8 cellular contexts compared by ENCODE assay signal in the genomic region with DNA sequence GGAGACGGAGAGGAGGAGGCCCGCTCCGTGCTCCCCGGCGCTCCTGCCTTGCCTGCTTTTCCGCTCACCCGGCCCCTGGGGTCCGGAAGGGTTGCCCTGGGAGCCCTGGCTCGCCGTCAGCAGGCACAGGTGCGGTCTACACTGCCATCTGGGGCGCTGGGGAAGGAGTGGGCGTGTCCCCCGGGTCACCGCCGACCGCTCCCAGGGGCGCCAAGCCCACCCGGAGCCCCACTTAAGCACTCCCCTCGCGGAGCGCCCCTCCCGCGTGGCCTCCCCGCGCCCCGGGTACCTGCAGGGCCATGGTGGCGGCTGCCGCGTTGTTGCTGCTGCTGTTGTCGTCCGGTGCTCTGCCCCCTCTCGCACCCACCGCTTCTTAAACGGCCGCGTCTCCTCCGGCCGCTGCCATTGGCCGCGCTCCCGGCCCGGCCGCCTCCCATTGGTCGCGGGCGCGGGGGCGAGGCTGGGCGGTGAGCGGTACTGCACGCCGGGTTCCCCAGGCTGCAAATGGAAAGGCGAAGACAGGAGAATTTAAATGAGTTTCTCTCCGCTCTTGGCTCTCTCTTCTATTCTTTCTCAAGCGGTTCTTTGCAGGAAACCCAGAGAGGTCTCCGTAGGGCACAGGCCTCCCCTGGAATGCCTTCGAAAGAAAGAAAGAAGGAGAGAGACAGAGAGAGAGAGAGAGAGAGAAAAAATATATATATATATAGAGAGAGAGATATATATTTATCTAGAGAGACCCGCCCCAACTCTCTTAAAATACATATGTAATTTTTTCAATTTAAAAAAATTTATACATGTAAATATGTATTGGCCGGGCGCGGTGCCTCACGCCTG. TPM values are rescaled to one million over a fixed set of nuclear protein-coding genes. Genes with fewer than 3 reads are reported as not detected.
A peak's percentile ranks its signal among the peaks of the same experiment; 100 is the strongest.
DNase-seq lines count a peak whose midpoint lies in the region; ATAC-seq and TF ChIP-seq lines count a peak whose summit lies in the region.

A gene (minus strand): TSS at position 349 of the 834 bp plus-strand sequence. CDS start 48 bp downstream, at position 301.

- no peaks in the 10 kb centered on the region for H3K79me2 ChIP-seq in fibroblast of lung (ENCODE audit: control insufficient read depth, insufficient read depth, low read length)

- peak within 1 kb of the TSS; percentile 68 for H2AFZ ChIP-seq in fibroblast of lung (ENCODE audit: low read length)

- no peaks in the 10 kb centered on the region for H3K27me3 Mint-ChIP-seq in naive thymus-derived CD8-positive, alpha-beta T cell
- H3K27me3 Mint-ChIP-seq in stimulated activated memory B cell treated with anti-CD40 and anti-IgM and Interleukin-4, amounts not matched to agents 10 μg/mL and 1 μg/mL and 100 μg/mL, for 72 hours, result no peaks in the 10 kb centered on the region

- DNase-seq in DMS114 treated with DMSO at 0.1 percent for 48 hours (lab: John Stamatoyannopoulos, UW; ENCODE audit: unreplicated experiment) (peak; percentile 89), HuH-7.5 (ENCODE audit: low spot score) (peak; percentile 88), fibroblast of lung (ENCODE audit: low read depth in 2 of 2) (peak; percentile 61 to 76)
- DNase-seq in activated T-cell treated with anti-CD3 and anti-CD28 coated beads, Interleukin-2, amount 50 U/mL, for 48 hours, result peak; percentile 87 to 90
- peak; percentile 69 to 83 (median 78) for DNase-seq in naive thymus-derived CD8-positive, alpha-beta T cell

- H4K20me1 ChIP-seq in fibroblast of lung (ENCODE audit: control insufficient read depth, extremely low read depth, insufficient read depth, low read length), result no peaks in the 10 kb centered on the region

- no peaks in the 10 kb centered on the region for H3K36me3 Mint-ChIP-seq in naive thymus-derived CD8-positive, alpha-beta T cell
- no peaks in the 10 kb centered on the region for H3K36me3 Mint-ChIP-seq in stimulated activated memory B cell treated with anti-CD40 and anti-IgM and Interleukin-4, amounts not matched to agents 10 μg/mL and 1 μg/mL and 100 μg/mL, for 72 hours

- H3K4me2 ChIP-seq in fibroblast of lung (ENCODE audit: extremely low read depth, insufficient read depth, low read length), result peak within 1 kb of the TSS; percentile 91

- no peaks in the 10 kb centered on the region for H3K9me3 Mint-ChIP-seq in naive thymus-derived CD8-positive, alpha-beta T cell
- no peaks in the 10 kb centered on the region for H3K9me3 Mint-ChIP-seq in stimulated activated memory B cell treated with anti-CD40 and anti-IgM and Interleukin-4, amounts not matched to agents 10 μg/mL and 1 μg/mL and 100 μg/mL, for 72 hours

- peak in 1 of 2 donors; percentile 15 for TF ChIP-seq CTCF in fibroblast of lung (conservative IDR thresholded peaks at IDR 0.05 in 1 of 2, IDR thresholded peaks at IDR 0.05 in 1 of 2; ENCODE audit: low read depth in 1 of 2, low read length in 2 of 2)

- H3K9ac ChIP-seq in fibroblast of lung (ENCODE audit: insufficient read depth, low read length), result peak within 1 kb of the TSS; percentile 42

- H3K9me3 ChIP-seq in fibroblast of lung (ENCODE audit: control insufficient read depth, insufficient read depth, low read depth, low read length), result no peaks in the 10 kb centered on the region

- peak within 1 kb of the TSS in 2 of 10 donors; percentile 27 to 57 for H3K27ac Mint-ChIP-seq in naive thymus-derived CD8-positive, alpha-beta T cell
- H3K27ac Mint-ChIP-seq in stimulated activated memory B cell treated with anti-CD40 and anti-IgM and Interleukin-4, amounts not matched to agents 10 μg/mL and 1 μg/mL and 100 μg/mL, for 72 hours, result no peak within 1 kb of the TSS

- H3K4me3 ChIP-seq in fibroblast of lung (replicated peaks in 1 of 4; ENCODE audit: control extremely low read depth in 1 of 4, insufficient read depth in 1 of 4, low read depth in 3 of 4, low read length in 4 of 4), result peak within 1 kb of the TSS; percentile 46 to 85 (median 65)

- peaks cover 3% of the 10 kb centered on the region for H3K4me1 ChIP-seq in fibroblast of lung (ENCODE audit: control insufficient read depth, extremely low read depth, insufficient read depth, low read length)

- H3K27me3 ChIP-seq in fibroblast of lung (ENCODE audit: control insufficient read depth, insufficient read depth, low read length), result no peaks in the 10 kb centered on the region

- no peaks in the 10 kb centered on the region for H3K36me3 ChIP-seq in fibroblast of lung (ENCODE audit: control insufficient read depth, insufficient read depth, low read length)

- POLR2A ChIA-PET in naive thymus-derived CD8-positive, alpha-beta T cell (lab: Charles Lee), result no interaction called here

- H3K27ac ChIP-seq in fibroblast of lung (ENCODE audit: insufficient read depth, low read length), result no peak within 1 kb of the TSS

- peak within 1 kb of the TSS; percentile 68 to 86 (median 82) for H3K4me3 Mint-ChIP-seq in naive thymus-derived CD8-positive, alpha-beta T cell
- H3K4me3 Mint-ChIP-seq in stimulated activated memory B cell treated with anti-CD40 and anti-IgM and Interleukin-4, amounts not matched to agents 10 μg/mL and 1 μg/mL and 100 μg/mL, for 72 hours, result peak within 1 kb of the TSS; percentile 75

- H3K4me1 Mint-ChIP-seq in naive thymus-derived CD8-positive, alpha-beta T cell, result peaks cover 0 to 15% (median 0%) of the 10 kb centered on the region in 4 donors
- H3K4me1 Mint-ChIP-seq in stimulated activated memory B cell treated with anti-CD40 and anti-IgM and Interleukin-4, amounts not matched to agents 10 μg/mL and 1 μg/mL and 100 μg/mL, for 72 hours, result no peaks in the 10 kb centered on the region

- ATAC-seq in GM21526 (IDR thresholded peaks at IDR 0.05; ENCODE audit: low FRiP score, unreplicated experiment), result peak; percentile 98
- peak; percentile 98 to 99 for ATAC-seq in naive thymus-derived CD8-positive, alpha-beta T cell
- peak; percentile 99 for ATAC-seq in stimulated activated memory B cell treated with anti-CD40 and anti-IgM and Interleukin-4, amounts not matched to agents 10 μg/mL and 1 μg/mL and 100 μg/mL, for 72 hours

TF ChIP-seq in PFSK-1, 5 proteins besides CTCF, POLR2A, EP300 and RAD21:
- peak; percentile 57; the same call in 1 of the 2 replicates for TF ChIP-seq SIN3A (IDR thresholded peaks at IDR 0.05; ENCODE audit: borderline replicate concordance, insufficient read depth, low read length)
- TF ChIP-seq, protein P1, sequence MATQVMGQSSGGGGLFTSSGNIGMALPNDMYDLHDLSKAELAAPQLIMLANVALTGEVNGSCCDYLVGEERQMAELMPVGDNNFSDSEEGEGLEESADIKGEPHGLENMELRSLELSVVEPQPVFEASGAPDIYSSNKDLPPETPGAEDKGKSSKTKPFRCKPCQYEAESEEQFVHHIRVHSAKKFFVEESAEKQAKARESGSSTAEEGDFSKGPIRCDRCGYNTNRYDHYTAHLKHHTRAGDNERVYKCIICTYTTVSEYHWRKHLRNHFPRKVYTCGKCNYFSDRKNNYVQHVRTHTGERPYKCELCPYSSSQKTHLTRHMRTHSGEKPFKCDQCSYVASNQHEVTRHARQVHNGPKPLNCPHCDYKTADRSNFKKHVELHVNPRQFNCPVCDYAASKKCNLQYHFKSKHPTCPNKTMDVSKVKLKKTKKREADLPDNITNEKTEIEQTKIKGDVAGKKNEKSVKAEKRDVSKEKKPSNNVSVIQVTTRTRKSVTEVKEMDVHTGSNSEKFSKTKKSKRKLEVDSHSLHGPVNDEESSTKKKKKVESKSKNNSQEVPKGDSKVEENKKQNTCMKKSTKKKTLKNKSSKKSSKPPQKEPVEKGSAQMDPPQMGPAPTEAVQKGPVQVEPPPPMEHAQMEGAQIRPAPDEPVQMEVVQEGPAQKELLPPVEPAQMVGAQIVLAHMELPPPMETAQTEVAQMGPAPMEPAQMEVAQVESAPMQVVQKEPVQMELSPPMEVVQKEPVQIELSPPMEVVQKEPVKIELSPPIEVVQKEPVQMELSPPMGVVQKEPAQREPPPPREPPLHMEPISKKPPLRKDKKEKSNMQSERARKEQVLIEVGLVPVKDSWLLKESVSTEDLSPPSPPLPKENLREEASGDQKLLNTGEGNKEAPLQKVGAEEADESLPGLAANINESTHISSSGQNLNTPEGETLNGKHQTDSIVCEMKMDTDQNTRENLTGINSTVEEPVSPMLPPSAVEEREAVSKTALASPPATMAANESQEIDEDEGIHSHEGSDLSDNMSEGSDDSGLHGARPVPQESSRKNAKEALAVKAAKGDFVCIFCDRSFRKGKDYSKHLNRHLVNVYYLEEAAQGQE (IDR thresholded peaks at IDR 0.05; ENCODE audit: insufficient read depth in 1 of 2, low read depth in 2 of 2, low read length in 2 of 2), result no peak

RNA-seq across cellular contexts. Expression of the gene that starts here (rescaled TPM):
- polyA plus RNA-seq in PFSK-1 (2012; ENCODE audit: insufficient read length, low read depth), result not detected
- under 0.01 and 4.1 TPM in 2 replicates for total RNA-seq in fibroblast of lung
- polyA plus RNA-seq in fibroblast of lung, result 0.42 and 1.3 TPM in 2 replicates
- polyA plus RNA-seq in fibroblast of lung (2012), result 0.33 and 0.88 TPM in 2 replicates
- not detected in 2 replicates for polyA minus RNA-seq in fibroblast of lung (ENCODE audit: low replicate concordance)
- 1 to 10 TPM in 1 of 2 experiments, not detected in 1; 1.2 TPM for total RNA-seq in naive thymus-derived CD8-positive, alpha-beta T cell
- polyA plus RNA-seq in naive thymus-derived CD8-positive, alpha-beta T cell, result under 1 TPM in 1 of 3 donors, not detected in 2; 0.19 TPM
